ENCODE assay signal across 8 cellular contexts in genomic region chr3:160941885-160942494, GRCh38.
DNase-seq lines count a peak whose midpoint lies in the region; ATAC-seq and TF ChIP-seq lines count a peak whose summit lies in the region.

No MANE protein-coding gene starts in this region.

- H3K27ac ChIP-seq in Panc1 (ENCODE audit: low read length) (no peak overlapping the region), right cardiac atrium (ENCODE audit: low read length) (no peak overlapping the region)

- TF ChIP-seq CTCF in GM12875 (IDR thresholded peaks at IDR 0.05; ENCODE audit: borderline replicate concordance, insufficient read depth, low read depth, low read length) (peak; percentile 66), Panc1 (IDR thresholded peaks at IDR 0.05) (peak; percentile 83)

- H3K4me3 ChIP-seq in GM12875 (ENCODE audit: low read depth, low read length) (no peak overlapping the region), Panc1 (ENCODE audit: low read depth in 2 of 2, low read length in 2 of 2) (no peak overlapping the region), right cardiac atrium (ENCODE audit: low read length) (no peak overlapping the region)

- POLR2A ChIA-PET in Panc1 (lab: Charles Lee), result no interaction called here
- POLR2A ChIA-PET in activated naive CD8-positive, alpha-beta T cell treated with anti-CD3 and anti-CD28 coated beads, Interleukin-2, amount 10 ng/mL, durations not matched to agents 7 days and 5 days (lab: Charles Lee), result interaction anchor here (0.7 kb wide), 1 partner anchor 186 kb away, joined by 3 read pairs; the partner anchor contains the start of gene PPM1L

- 34% methylated on average over 5 of the region's 5 CpGs for WGBS in right cardiac atrium

- ATAC-seq in HG02642 (IDR thresholded peaks at IDR 0.05; ENCODE audit: poor library complexity, unreplicated experiment) (peak; percentile 94), Panc1 (peak; percentile 87), right cardiac atrium (peak; percentile 69 to 74)
- peak; percentile 70 for ATAC-seq in activated naive CD8-positive, alpha-beta T cell treated with anti-CD3 and anti-CD28 coated beads, Interleukin-2, amount 10 ng/mL, durations not matched to agents 7 days and 5 days (ENCODE audit: low read depth)

- CTCF ChIA-PET in Panc1 (lab: Charles Lee), result interaction anchor here (0.6 to 1.0 kb wide), 3 partner anchors 182 to 252 kb away, joined by 3 to 8 read pairs (median 4); no protein-coding TSS in a partner anchor

- DNase-seq in Panc1 (ENCODE audit: low read depth, low spot score) (peak; percentile 78), right cardiac atrium (peak; percentile 41 to 54 (median 45)), DMS 273 treated with DMSO at 0.1 percent for 48 hours (lab: John Stamatoyannopoulos, UW) (no peak)
- peak; percentile 37 for DNase-seq in activated naive CD8-positive, alpha-beta T cell treated with anti-CD3 and anti-CD28 coated beads, Interleukin-2, amount 10 ng/mL, durations not matched to agents 7 days and 5 days
- peak; percentile 20 to 63 for DNase-seq in stimulated activated CD4-positive, alpha-beta T cell treated with anti-CD3 and anti-CD28 coated beads, Interleukin-12 subunit alpha, Interleukin-12 subunit beta, amount 100 ng/mL, for 24 hours (ENCODE audit: low read depth in 2 of 2)
- no peak for DNase-seq in stimulated activated naive CD4-positive, alpha-beta T cell (lab: John Stamatoyannopoulos, UW)

- peaks cover 2% of the 10 kb centered on the region for H3K4me1 Mint-ChIP-seq in activated naive CD8-positive, alpha-beta T cell treated with anti-CD3 and anti-CD28 coated beads, Interleukin-2, amount 10 ng/mL, durations not matched to agents 7 days and 5 days

- no peak overlapping the region for H3K4me3 Mint-ChIP-seq in activated naive CD8-positive, alpha-beta T cell treated with anti-CD3 and anti-CD28 coated beads, Interleukin-2, amount 10 ng/mL, durations not matched to agents 7 days and 5 days

- no peaks in the 10 kb centered on the region for H3K36me3 ChIP-seq in Panc1 (ENCODE audit: control insufficient read depth, insufficient read depth, low read length)

- H3K9me3 Mint-ChIP-seq in activated naive CD8-positive, alpha-beta T cell treated with anti-CD3 and anti-CD28 coated beads, Interleukin-2, amount 10 ng/mL, durations not matched to agents 7 days and 5 days, result no peaks in the 10 kb centered on the region

- no peaks in the 10 kb centered on the region for H3K36me3 Mint-ChIP-seq in activated naive CD8-positive, alpha-beta T cell treated with anti-CD3 and anti-CD28 coated beads, Interleukin-2, amount 10 ng/mL, durations not matched to agents 7 days and 5 days

- H3K27me3 Mint-ChIP-seq in activated naive CD8-positive, alpha-beta T cell treated with anti-CD3 and anti-CD28 coated beads, Interleukin-2, amount 10 ng/mL, durations not matched to agents 7 days and 5 days, result peaks cover 3% of the 10 kb centered on the region

- no peaks in the 10 kb centered on the region for H3K27me3 ChIP-seq in Panc1 (ENCODE audit: control insufficient read depth, insufficient read depth, low read length)
- H3K27me3 ChIP-seq in right cardiac atrium (ENCODE audit: control insufficient read depth, insufficient read depth), result no peaks in the 10 kb centered on the region

- no peaks in the 10 kb centered on the region for H3K4me1 ChIP-seq in Panc1 (ENCODE audit: control insufficient read depth, insufficient read depth, low read length)
- no peaks in the 10 kb centered on the region for H3K4me1 ChIP-seq in right cardiac atrium (ENCODE audit: control insufficient read depth, insufficient read depth, low read length)

- H3K9me3 ChIP-seq in Panc1 (ENCODE audit: control insufficient read depth, insufficient read depth, low read depth, low read length), result no peaks in the 10 kb centered on the region
- H3K9me3 ChIP-seq in right cardiac atrium (ENCODE audit: control insufficient read depth, low read length), result no peaks in the 10 kb centered on the region

- BruUV-seq in Panc1 (replicated peaks; lab: Mats Ljungman, UMichigan), result no TSS peak

- in situ Hi-C loops in Panc1 (cut with HindIII; ENCODE audit: low pct_unique_long_range_greater_than_20kb, low sequenced_read_pairs), result no loop called here

- no peak overlapping the region for H3K27ac Mint-ChIP-seq in activated naive CD8-positive, alpha-beta T cell treated with anti-CD3 and anti-CD28 coated beads, Interleukin-2, amount 10 ng/mL, durations not matched to agents 7 days and 5 days

- intact Hi-C loops in Panc1 (cut with micrococcal nuclease; ENCODE audit: unreplicated experiment) (loop anchor here (1.0 to 5.0 kb wide), 3 partner anchors 235 to 360 kb away; no protein-coding TSS in a partner anchor), right cardiac atrium (cut with DNase I) (loop anchor here in 3 of 4 donors (5.0 kb wide), 1 partner anchor 235 kb away; no protein-coding TSS in a partner anchor)

Comparison
In these comparisons a context has a peak if more than half of its experiments do, and no peak if none do; other contexts are left out.
1. DNase-seq: peak in Panc1 (single experiment), activated naive CD8-positive, alpha-beta T cell treated with anti-CD3 and anti-CD28 coated beads, Interleukin-2, amount 10 ng/mL, durations not matched to agents 7 days and 5 days (single experiment), right cardiac atrium (3 of 3) and stimulated activated CD4-positive, alpha-beta T cell treated with anti-CD3 and anti-CD28 coated beads, Interleukin-12 subunit alpha, Interleukin-12 subunit beta, amount 100 ng/mL, for 24 hours (2 of 2); none in stimulated activated naive CD4-positive, alpha-beta T cell (0 of 6) and DMS 273 treated with DMSO at 0.1 percent for 48 hours (single experiment).
2. Peak in every context shown above with its lines, with median percentiles within 50 percentile points of each other: ATAC-seq.